In genomic region chr4:179751669-179752068, GRCh38 we compare ENCODE assay signal across 27 cellular contexts.
"Had no signal": no experiment of that assay in that cellular context is flagged by ENCODE, and none has a peak within 500 bp of the region (broad histone marks: within the 10 kb centered on the region; RNA-seq: fewer than 3 reads in every experiment).

No MANE protein-coding gene starts in this region.

- H3K36me3 ChIP-seq: ascending aorta had no signal

- H3K27me3 ChIP-seq: ascending aorta, body of pancreas had no signal

- H3K4me3 Mint-ChIP-seq: activated CD4-positive, alpha-beta T cell treated with anti-CD3 and anti-CD28 coated beads, Interleukin-2, amount 10 ng/mL, durations not matched to agents 24 days and 14 days; activated CD8-positive, alpha-beta memory T cell treated with anti-CD3 and anti-CD28 coated beads, Interleukin-2, amount 10 ng/mL, durations not matched to agents 7 days and 5 days; activated naive CD4-positive, alpha-beta T cell treated with anti-CD3 and anti-CD28 coated beads, Interleukin-2, amount 50 U/mL, for 24 hours; activated T-cell treated with anti-CD3 and anti-CD28 coated beads, Interleukin-2, amount 50 U/mL, for 24 hours; activated T-helper 1 cell treated with anti-CD3 and anti-CD28 coated beads, Interleukin-12 subunit alpha, Interleukin-12 subunit beta, Interleukin-2, Interleukin-4 antibody, amounts not matched to agents 30 ng/mL and 10 ng/mL and 1 ng/mL, durations not matched to agents 14 hours and 24 hours and 36 hours; central memory CD8-positive, alpha-beta T cell; T-helper 1 cell treated with Interleukin-12 subunit alpha and Interleukin-12 subunit beta and Interleukin-4 antibody, amounts not matched to agents 30 μg/mL and 1 μg/mL, for 36 hours; WTC11 had no signal

- H3K27ac ChIP-seq: ascending aorta, body of pancreas had no signal

- H3K27ac Mint-ChIP-seq: activated CD4-positive, alpha-beta T cell treated with anti-CD3 and anti-CD28 coated beads, Interleukin-2, amount 10 ng/mL, durations not matched to agents 24 days and 14 days; activated CD8-positive, alpha-beta memory T cell treated with anti-CD3 and anti-CD28 coated beads, Interleukin-2, amount 10 ng/mL, durations not matched to agents 7 days and 5 days; activated naive CD4-positive, alpha-beta T cell treated with anti-CD3 and anti-CD28 coated beads, Interleukin-2, amount 50 U/mL, for 24 hours; activated T-cell treated with anti-CD3 and anti-CD28 coated beads, Interleukin-2, amount 50 U/mL, for 24 hours; activated T-helper 1 cell treated with anti-CD3 and anti-CD28 coated beads, Interleukin-12 subunit alpha, Interleukin-12 subunit beta, Interleukin-2, Interleukin-4 antibody, amounts not matched to agents 30 ng/mL and 10 ng/mL and 1 ng/mL, durations not matched to agents 14 hours and 24 hours and 36 hours; T-helper 1 cell treated with Interleukin-12 subunit alpha and Interleukin-12 subunit beta and Interleukin-4 antibody, amounts not matched to agents 30 μg/mL and 1 μg/mL, for 36 hours; WTC11 had no signal

- DNase-seq: activated CD4-positive, alpha-beta T cell treated with anti-CD3 and anti-CD28 coated beads for 1 hour; activated CD4-positive, alpha-beta T cell treated with anti-CD3 and anti-CD28 coated beads, Interleukin-2, amount 10 ng/mL, durations not matched to agents 24 days and 14 days; activated CD4-positive, alpha-beta T cell treated with anti-CD3 and anti-CD28 coated beads, Interleukin-2, amount 50 U/mL, for 48 hours; activated CD8-positive, alpha-beta memory T cell treated with anti-CD3 and anti-CD28 coated beads, Interleukin-2, amount 10 ng/mL, durations not matched to agents 7 days and 5 days; activated effector memory CD4-positive, alpha-beta T cell treated with Interleukin-2 at 50 U/mL for 16 hours; activated naive CD4-positive, alpha-beta T cell; activated T-cell treated with anti-CD3 and anti-CD28 coated beads, Interleukin-2, amount 50 U/mL, for 24 hours; amniotic stem cell; body of pancreas; Karpas-422; MM.1S; NCI-H1105; NCI-H1694; NCI-H2029; NCI-H345; NCI-H510A; NCI-H82; Right ventricle myocardium superior; RPMI8226 had no signal

- H3K4me1 ChIP-seq: ascending aorta had no signal

- H3K9me3 Mint-ChIP-seq: activated CD4-positive, alpha-beta T cell treated with anti-CD3 and anti-CD28 coated beads, Interleukin-2, amount 10 ng/mL, durations not matched to agents 24 days and 14 days; activated naive CD4-positive, alpha-beta T cell treated with anti-CD3 and anti-CD28 coated beads, Interleukin-2, amount 50 U/mL, for 24 hours; WTC11 had no signal

- H3K4me1 Mint-ChIP-seq: activated CD4-positive, alpha-beta T cell treated with anti-CD3 and anti-CD28 coated beads, Interleukin-2, amount 10 ng/mL, durations not matched to agents 24 days and 14 days; activated CD8-positive, alpha-beta memory T cell treated with anti-CD3 and anti-CD28 coated beads, Interleukin-2, amount 10 ng/mL, durations not matched to agents 7 days and 5 days; activated naive CD4-positive, alpha-beta T cell treated with anti-CD3 and anti-CD28 coated beads, Interleukin-2, amount 50 U/mL, for 24 hours; central memory CD8-positive, alpha-beta T cell had no signal

- H3K27me3 Mint-ChIP-seq: activated CD4-positive, alpha-beta T cell treated with anti-CD3 and anti-CD28 coated beads, Interleukin-2, amount 10 ng/mL, durations not matched to agents 24 days and 14 days; activated CD8-positive, alpha-beta memory T cell treated with anti-CD3 and anti-CD28 coated beads, Interleukin-2, amount 10 ng/mL, durations not matched to agents 7 days and 5 days; activated naive CD4-positive, alpha-beta T cell treated with anti-CD3 and anti-CD28 coated beads, Interleukin-2, amount 50 U/mL, for 24 hours; activated T-cell treated with anti-CD3 and anti-CD28 coated beads, Interleukin-2, amount 50 U/mL, for 24 hours; central memory CD8-positive, alpha-beta T cell had no signal

- H3K9me3 ChIP-seq: ascending aorta, body of pancreas had no signal

- H3K4me3 ChIP-seq: ascending aorta, body of pancreas, K562 had no signal

- H3K36me3 Mint-ChIP-seq: activated CD8-positive, alpha-beta memory T cell treated with anti-CD3 and anti-CD28 coated beads, Interleukin-2, amount 10 ng/mL, durations not matched to agents 7 days and 5 days; activated naive CD4-positive, alpha-beta T cell treated with anti-CD3 and anti-CD28 coated beads, Interleukin-2, amount 50 U/mL, for 24 hours; WTC11 had no signal

- ATAC-seq: activated CD8-positive, alpha-beta memory T cell treated with anti-CD3 and anti-CD28 coated beads, Interleukin-2, amount 10 ng/mL, durations not matched to agents 7 days and 5 days; body of pancreas; K562; Panc1; WTC11 had no signal
